ENCODE assay signal across 21 cellular contexts in genomic region chr1:228446849-228447248, GRCh38. TPM values are rescaled to one million over a fixed set of nuclear protein-coding genes. Genes with fewer than 3 reads are reported as not detected.
DNase-seq lines count a peak whose midpoint lies in the region; ATAC-seq, FAIRE-seq and TF ChIP-seq lines count a peak whose summit lies in the region.
"Had no signal": no experiment of that assay in that cellular context is flagged by ENCODE, and none has a peak within 500 bp of the region (broad histone marks: within the 10 kb centered on the region; RNA-seq: fewer than 3 reads in every experiment).

No MANE protein-coding gene starts in this region.

- no peaks in the 10 kb centered on the region for H3K27me3 ChIP-seq in K562 (ENCODE audit: control insufficient read depth in 2 of 2, insufficient read depth in 2 of 2, low read length in 2 of 2)
- H3K27me3 ChIP-seq: right atrium auricular region had no signal

- no TSS peak for BruUV-seq in K562 (replicated peaks; lab: Mats Ljungman, UMichigan)

- no peak overlapping the region for H3K9ac ChIP-seq in K562 (ENCODE audit: insufficient read depth in 1 of 2, low read depth in 2 of 2, low read length in 2 of 2)
- H3K9ac ChIP-seq: GM23248 had no signal

- H3K4me1 ChIP-seq in K562 (replicated peaks in 1 of 2; ENCODE audit: control insufficient read depth in 2 of 2, insufficient read depth in 2 of 2, low read length in 2 of 2) = peaks cover 4 to 12% of the 10 kb centered on the region in 2 experiments
- H3K4me1 ChIP-seq: uterus had no signal

- H3K9me3 Mint-ChIP-seq in activated naive CD8-positive, alpha-beta T cell (ENCODE audit: low read depth) = no peaks in the 10 kb centered on the region
- H3K9me3 Mint-ChIP-seq in activated naive CD8-positive, alpha-beta T cell treated with anti-CD3 and anti-CD28 coated beads, Interleukin-2, amount 50 U/mL, for 24 hours = no peaks in the 10 kb centered on the region
- H3K9me3 Mint-ChIP-seq in mesothelial cell of epicardium = no peaks in the 10 kb centered on the region
- H3K9me3 Mint-ChIP-seq: activated B cell treated with CpG ODN at 0.5 μM for 24 hours; activated T-helper 1 cell treated with anti-CD3 and anti-CD28 coated beads, Interleukin-12 subunit alpha, Interleukin-12 subunit beta, Interleukin-2, Interleukin-4 antibody, amounts not matched to agents 30 ng/mL and 10 ng/mL and 1 ng/mL, durations not matched to agents 14 hours and 24 hours and 36 hours had no signal

- no peak for DNase-seq in activated naive CD8-positive, alpha-beta T cell treated with anti-CD3 and anti-CD28 coated beads, Interleukin-2, amount 50 U/mL, for 24 hours
- no peak for DNase-seq in K562 (ENCODE audit: extremely low read depth in 1 of 4, low spot score in 3 of 4)
- DNase-seq in mesothelial cell of epicardium (ENCODE audit: low spot score in 2 of 2, unreplicated experiment in 2 of 2) = no peak
- DNase-seq in NCI-H446 treated with DMSO at 0.1 percent for 48 hours (lab: John Stamatoyannopoulos, UW) = no peak
- DNase-seq in HT-29 (ENCODE audit: low spot score) = no peak
- no peak for DNase-seq in central memory CD4-positive, alpha-beta T cell
- no peak for DNase-seq in HPDE6-E6E7 (ENCODE audit: extremely low spot score)
- DNase-seq: activated B cell treated with CpG ODN at 0.5 μM for 24 hours; activated CD8-positive, alpha-beta memory T cell treated with anti-CD3 and anti-CD28 coated beads for 24 hours; cortex of kidney; DMS 273 treated with DMSO at 0.1 percent for 48 hours; GM23248; NCI-H1930; NCI-H2227 treated with DMSO at 0.1 percent for 48 hours; PC-9; SJCRH30; uterus had no signal

- TF ChIP-seq EP300 in K562 (IDR thresholded peaks at IDR 0.05; ENCODE audit: low read length) = no peak

- no peaks in the 10 kb centered on the region for H4K20me1 ChIP-seq in K562 (replicated peaks; ENCODE audit: control insufficient read depth, insufficient read depth, low read length)

- CTCF ChIA-PET in K562 (lab: Yijun Ruan, JAX; ENCODE audit: low intra/inter-chr PET ratio) = interaction anchor here (0.7 kb wide), 1 partner anchor 39 kb away, joined by 3 read pairs; no protein-coding TSS in a partner anchor

- no peak for ATAC-seq in activated naive CD8-positive, alpha-beta T cell treated with anti-CD3 and anti-CD28 coated beads, Interleukin-2, amount 50 U/mL, for 24 hours
- ATAC-seq in K562 = peak; percentile 22; the same call in 1 of the 3 replicates

- peak overlapping the region; percentile 86 for H3K4me3 Mint-ChIP-seq in activated naive CD8-positive, alpha-beta T cell
- no peak overlapping the region for H3K4me3 Mint-ChIP-seq in activated naive CD8-positive, alpha-beta T cell treated with anti-CD3 and anti-CD28 coated beads, Interleukin-2, amount 50 U/mL, for 24 hours
- peak overlapping the region; percentile 72 for H3K4me3 Mint-ChIP-seq in mesothelial cell of epicardium
- H3K4me3 Mint-ChIP-seq: activated B cell treated with CpG ODN at 0.5 μM for 24 hours had no signal

- TF ChIP-seq RAD21 in K562 (CRISPR knock-in tag; conservative IDR thresholded peaks at IDR 0.05 in 1 of 2, IDR thresholded peaks at IDR 0.05 in 1 of 2) = no peak

- WGBS in K562 (ENCODE audit: insufficient coverage, low coverage, missing lambda C conversion rate) = 55% methylated on average over 15 of the region's 15 CpGs

- POLR2A ChIA-PET in K562 (lab: Yijun Ruan, JAX) = interaction anchor here (7.7 kb wide), 1 partner anchor 10 kb away, joined by 58 read pairs; a partner anchor contains a TSS

- H2AFZ ChIP-seq in K562 (ENCODE audit: low read depth, low read length) = no peak overlapping the region
- H2AFZ ChIP-seq: PC-9 had no signal

- H3K79me2 ChIP-seq in K562 (ENCODE audit: control insufficient read depth, insufficient read depth, low read length) = no peaks in the 10 kb centered on the region

- no peak for FAIRE-seq in K562 (lab: Jason Lieb, UNC)
- FAIRE-seq: G401.6 had no signal

- H3K9me1 ChIP-seq in K562 (ENCODE audit: control insufficient read depth, insufficient read depth, low read length) = peaks cover 1% of the 10 kb centered on the region

- H3K4me1 Mint-ChIP-seq in activated naive CD8-positive, alpha-beta T cell (ENCODE audit: low read depth) = peaks cover 9% of the 10 kb centered on the region
- H3K4me1 Mint-ChIP-seq in activated naive CD8-positive, alpha-beta T cell treated with anti-CD3 and anti-CD28 coated beads, Interleukin-2, amount 50 U/mL, for 24 hours = peaks cover 13% of the 10 kb centered on the region
- peaks cover 19% of the 10 kb centered on the region for H3K4me1 Mint-ChIP-seq in mesothelial cell of epicardium

- no peak overlapping the region for H3K4me2 ChIP-seq in K562 (ENCODE audit: insufficient read depth, low read length)
- H3K4me2 ChIP-seq: PC-9 had no signal

- H3K27me3 Mint-ChIP-seq in activated naive CD8-positive, alpha-beta T cell = peaks cover 29% of the 10 kb centered on the region
- peaks cover 46% of the 10 kb centered on the region for H3K27me3 Mint-ChIP-seq in activated naive CD8-positive, alpha-beta T cell treated with anti-CD3 and anti-CD28 coated beads, Interleukin-2, amount 50 U/mL, for 24 hours
- H3K27me3 Mint-ChIP-seq in mesothelial cell of epicardium (ENCODE audit: low read depth) = peaks cover 16% of the 10 kb centered on the region

- H3K4me3 ChIP-seq in K562 = no peak overlapping the region
- H3K4me3 ChIP-seq: PC-9, SJCRH30 had no signal

- H3K27ac ChIP-seq in K562 (ENCODE audit: extremely low read depth, low read depth, low read length) = no peak overlapping the region
- H3K27ac ChIP-seq: GM23248, PC-9, SJCRH30 had no signal

- no peak overlapping the region for H3K27ac Mint-ChIP-seq in activated naive CD8-positive, alpha-beta T cell
- H3K27ac Mint-ChIP-seq in activated naive CD8-positive, alpha-beta T cell treated with anti-CD3 and anti-CD28 coated beads, Interleukin-2, amount 50 U/mL, for 24 hours = no peak overlapping the region
- H3K27ac Mint-ChIP-seq in mesothelial cell of epicardium = no peak overlapping the region
- H3K27ac Mint-ChIP-seq: activated B cell treated with CpG ODN at 0.5 μM for 24 hours; activated T-helper 1 cell treated with anti-CD3 and anti-CD28 coated beads, Interleukin-12 subunit alpha, Interleukin-12 subunit beta, Interleukin-2, Interleukin-4 antibody, amounts not matched to agents 30 ng/mL and 10 ng/mL and 1 ng/mL, durations not matched to agents 14 hours and 24 hours and 36 hours had no signal

- intact Hi-C loops in K562 (cut with micrococcal nuclease) = no loop called here

- peaks cover 4% of the 10 kb centered on the region for H3K36me3 Mint-ChIP-seq in activated naive CD8-positive, alpha-beta T cell
- H3K36me3 Mint-ChIP-seq in activated naive CD8-positive, alpha-beta T cell treated with anti-CD3 and anti-CD28 coated beads, Interleukin-2, amount 50 U/mL, for 24 hours (ENCODE audit: low read depth) = no peaks in the 10 kb centered on the region
- no peaks in the 10 kb centered on the region for H3K36me3 Mint-ChIP-seq in mesothelial cell of epicardium

- in situ Hi-C loops in K562 (cut with MboI) = no loop called here

- H3K36me3 ChIP-seq in K562 (ENCODE audit: control insufficient read depth, insufficient read depth, low read length) = no peaks in the 10 kb centered on the region; the same call in 2 of the 3 replicates
- H3K36me3 ChIP-seq: right atrium auricular region, SJCRH30, uterus had no signal

- TF ChIP-seq POLR2A in K562 (conservative IDR thresholded peaks at IDR 0.05) = no peak

- H3K9me3 ChIP-seq in K562 (replicated peaks; ENCODE audit: control insufficient read depth, insufficient read depth, low read depth, low read length) = no peaks in the 10 kb centered on the region
- H3K9me3 ChIP-seq: right atrium auricular region, uterus had no signal

- 0 out of 6 replicates have a peak, but pooled peaks of 1 of the 3 experiments have one; percentile 11 for TF ChIP-seq CTCF in K562 (IDR thresholded peaks at IDR 0.05 in 2 of 3, conservative IDR thresholded peaks at IDR 0.05 in 1 of 3; ENCODE audit: insufficient read depth in 2 of 3, low read depth in 1 of 3, low read length in 3 of 3)
- TF ChIP-seq CTCF in mesothelial cell of epicardium (IDR thresholded peaks at IDR 0.05; ENCODE audit: unreplicated experiment) = no peak

RNA-seq across cellular contexts. Expression of gene TRIM17, which starts 30.2 kb away (rescaled TPM):
- total RNA-seq in K562 (2011; cell fraction: chromatin; rRNA removed; ENCODE audit: low replicate concordance) = not detected in 2 replicates
- total RNA-seq in K562 (2011; cell fraction: nucleolus; rRNA removed) = 0.26 TPM in 1 of 2 replicates, not detected in the other
- not detected in 2 replicates for total RNA-seq in K562 (2011; cell fraction: nucleoplasm; rRNA removed)
- total RNA-seq in K562 (2014; rRNA removed) (not detected in 2 replicates), K562 (2014; rRNA removed; fragmentation: Illumina TruSeq; extraction: Trizol) (not detected in 2 replicates), K562 (2015; rRNA removed; fragmentation: Illumina TruSeq; extraction: Trizol) (not detected in 2 replicates), K562 (2021) (not detected in 2 replicates), mesothelial cell of epicardium (28.2 to 30.6 TPM (median 28.8 TPM) in 3 replicates)
- polyA plus RNA-seq in K562 (2011; rRNA removed) (not detected in 2 replicates), K562 (2014; fragmentation: Illumina TruSeq; extraction: Trizol) (not detected in 2 replicates), K562 (2014; fragmentation: Nextera tagmentation; extraction: Ambion mirVana) (not detected), K562 (2014; rRNA removed) (not detected in 2 replicates)
- not detected in 2 replicates for polyA plus RNA-seq in K562 (2011; cell fraction: cytosol; rRNA removed)
- 0.07 TPM in 1 of 2 replicates, not detected in the other for polyA plus RNA-seq in K562 (2011; cell fraction: nucleus; rRNA removed)
- 0.35 and 0.83 TPM in 2 replicates for polyA plus RNA-seq in K562 (2012)
- polyA minus RNA-seq in K562 (2011; rRNA and poly(A)+ RNA removed) = not detected in 2 replicates
- not detected in 2 replicates for polyA minus RNA-seq in K562 (2011; cell fraction: cytosol; rRNA and poly(A)+ RNA removed)
- polyA minus RNA-seq in K562 (2011; cell fraction: nucleus; rRNA and poly(A)+ RNA removed) = not detected in 2 replicates
- total RNA-seq in HT-29 (2014; rRNA removed; shearing (Covaris generic)) = not detected in 2 replicates
- total RNA-seq: activated B cell treated with CpG ODN at 0.5 μM for 24 hours, GM23248, right atrium auricular region, SJCRH30 had no signal

RNA-seq across cellular contexts. Expression of gene TRIM11, which starts 40.2 kb away (rescaled TPM):
- total RNA-seq in K562 (2011; cell fraction: chromatin; rRNA removed; ENCODE audit: low replicate concordance) = 106 and 219 TPM in 2 replicates
- total RNA-seq in K562 (2011; cell fraction: nucleolus; rRNA removed) = 114 and 116 TPM in 2 replicates
- total RNA-seq in K562 (2011; cell fraction: nucleoplasm; rRNA removed) = 107 and 126 TPM in 2 replicates
- total RNA-seq in K562 (2014; rRNA removed) (45.1 and 49.1 TPM in 2 replicates), K562 (2014; rRNA removed; fragmentation: Illumina TruSeq; extraction: Trizol) (14.8 and 18.0 TPM in 2 replicates), K562 (2015; rRNA removed; fragmentation: Illumina TruSeq; extraction: Trizol) (29.7 and 29.8 TPM in 2 replicates), K562 (2021) (64.3 and 66.8 TPM in 2 replicates), mesothelial cell of epicardium (39.7 to 40.4 TPM (median 40.2 TPM) in 3 replicates)
- polyA plus RNA-seq in K562 (2011; rRNA removed) (17.5 and 26.5 TPM in 2 replicates), K562 (2014; fragmentation: Illumina TruSeq; extraction: Trizol) (33.7 and 35.0 TPM in 2 replicates), K562 (2014; fragmentation: Nextera tagmentation; extraction: Ambion mirVana) (1 to 10 TPM; 3.6 to 3.8 TPM), K562 (2014; rRNA removed) (34.4 and 43.0 TPM in 2 replicates)
- polyA plus RNA-seq in K562 (2011; cell fraction: cytosol; rRNA removed) = 15.7 and 25.5 TPM in 2 replicates
- polyA plus RNA-seq in K562 (2011; cell fraction: nucleus; rRNA removed) = 67.6 and 116 TPM in 2 replicates
- 33.4 and 43.7 TPM in 2 replicates for polyA plus RNA-seq in K562 (2012)
- polyA minus RNA-seq in K562 (2011; rRNA and poly(A)+ RNA removed) = 24.4 and 25.6 TPM in 2 replicates
- 22.2 and 23.9 TPM in 2 replicates for polyA minus RNA-seq in K562 (2011; cell fraction: cytosol; rRNA and poly(A)+ RNA removed)
- 42.0 and 46.8 TPM in 2 replicates for polyA minus RNA-seq in K562 (2011; cell fraction: nucleus; rRNA and poly(A)+ RNA removed)
- 55.9 and 62.2 TPM in 2 replicates for total RNA-seq in HT-29 (2014; rRNA removed; shearing (Covaris generic))

RNA-seq across cellular contexts. Expression of gene RNF187, which starts 40.3 kb away (rescaled TPM):
- 15.0 and 31.2 TPM in 2 replicates for total RNA-seq in K562 (2011; cell fraction: chromatin; rRNA removed; ENCODE audit: low replicate concordance)
- 24.3 and 25.7 TPM in 2 replicates for total RNA-seq in K562 (2011; cell fraction: nucleolus; rRNA removed)
- total RNA-seq in K562 (2011; cell fraction: nucleoplasm; rRNA removed) = 24.3 and 28.9 TPM in 2 replicates
- total RNA-seq in K562 (2014; rRNA removed) = 44.1 and 53.7 TPM in 2 replicates
- total RNA-seq in K562 (2014; rRNA removed; fragmentation: Illumina TruSeq; extraction: Trizol) = 32.0 and 40.3 TPM in 2 replicates
- total RNA-seq in K562 (2015; rRNA removed; fragmentation: Illumina TruSeq; extraction: Trizol) = 36.8 and 38.1 TPM in 2 replicates
- 114 and 119 TPM in 2 replicates for total RNA-seq in K562 (2021)
- 45.6 and 52.7 TPM in 2 replicates for polyA plus RNA-seq in K562 (2011; rRNA removed)
- 69.5 and 81.8 TPM in 2 replicates for polyA plus RNA-seq in K562 (2011; cell fraction: cytosol; rRNA removed)
- 23.0 and 28.0 TPM in 2 replicates for polyA plus RNA-seq in K562 (2011; cell fraction: nucleus; rRNA removed)
- 80.6 and 187 TPM in 2 replicates for polyA plus RNA-seq in K562 (2012)
- 53.9 and 60.8 TPM in 2 replicates for polyA plus RNA-seq in K562 (2014; fragmentation: Illumina TruSeq; extraction: Trizol)
- polyA plus RNA-seq in K562 (2014; fragmentation: Nextera tagmentation; extraction: Ambion mirVana) = 1 to 10 TPM; 2.3 to 3.2 TPM
- polyA plus RNA-seq in K562 (2014; rRNA removed) = 41.9 and 42.2 TPM in 2 replicates
- 42.6 and 50.7 TPM in 2 replicates for polyA minus RNA-seq in K562 (2011; rRNA and poly(A)+ RNA removed)
- 44.9 and 65.3 TPM in 2 replicates for polyA minus RNA-seq in K562 (2011; cell fraction: cytosol; rRNA and poly(A)+ RNA removed)
- polyA minus RNA-seq in K562 (2011; cell fraction: nucleus; rRNA and poly(A)+ RNA removed) = 7.5 and 16.1 TPM in 2 replicates
- total RNA-seq in mesothelial cell of epicardium = 83.0 to 85.1 TPM (median 84.3 TPM) in 3 replicates
- total RNA-seq in HT-29 (2014; rRNA removed; shearing (Covaris generic)) = 34.0 and 41.1 TPM in 2 replicates

Comparison
In these comparisons a context has a peak if more than half of its experiments do, and no peak if none do; other contexts are left out.
1. RNA of gene TRIM17, which starts 30.2 kb away (total RNA-seq): 28.2 to 30.6 TPM in mesothelial cell of epicardium; 0.26 TPM in K562 and not detected in HT-29; every median in the first group is over 10 times any median in the second.